ENCODE assay signal across 18 cellular contexts in genomic region chr9:124352616-124353015, GRCh38.
A peak's percentile ranks its signal among the peaks of the same experiment; 100 is the strongest.
DNase-seq lines count a peak whose midpoint lies in the region; ATAC-seq and TF ChIP-seq lines count a peak whose summit lies in the region.
"Had no signal": no experiment of that assay in that cellular context is flagged by ENCODE, and none has a peak within 500 bp of the region (broad histone marks: within the 10 kb centered on the region; RNA-seq: fewer than 3 reads in every experiment).

No MANE protein-coding gene starts in this region.

- H3K9me3 ChIP-seq in T-helper 17 cell (ENCODE audit: control insufficient read depth, low read length, poor library complexity, severe bottlenecking): no peaks in the 10 kb centered on the region
- H3K9me3 ChIP-seq: A549, esophagus squamous epithelium, upper lobe of left lung had no signal

- H3K4me1 Mint-ChIP-seq in activated CD8-positive, alpha-beta T cell treated with anti-CD3 and anti-CD28 coated beads, Interleukin-2, amount 10 ng/mL, durations not matched to agents 7 days and 5 days (ENCODE audit: low read depth): peaks cover 18% of the 10 kb centered on the region
- peaks cover 8% of the 10 kb centered on the region for H3K4me1 Mint-ChIP-seq in activated CD8-positive, alpha-beta T cell treated with anti-CD3 and anti-CD28 coated beads for 36 hours (ENCODE audit: low read depth)
- H3K4me1 Mint-ChIP-seq in T-helper 17 cell: peaks cover 11% of the 10 kb centered on the region
- H3K4me1 Mint-ChIP-seq in immature natural killer cell: peaks cover 11 to 12% of the 10 kb centered on the region in 2 donors
- peaks cover 8% of the 10 kb centered on the region for H3K4me1 Mint-ChIP-seq in stimulated activated memory B cell treated with anti-CD40 and anti-IgM and Interleukin-4, amounts not matched to agents 10 μg/mL and 1 μg/mL and 100 μg/mL, for 72 hours
- peaks cover 22% of the 10 kb centered on the region for H3K4me1 Mint-ChIP-seq in CD14-positive monocyte

- H3K9me3 Mint-ChIP-seq in activated CD8-positive, alpha-beta T cell treated with anti-CD3 and anti-CD28 coated beads, Interleukin-2, amount 10 ng/mL, durations not matched to agents 7 days and 5 days (ENCODE audit: insufficient read depth): no peaks in the 10 kb centered on the region
- H3K9me3 Mint-ChIP-seq in activated CD8-positive, alpha-beta T cell treated with anti-CD3 and anti-CD28 coated beads for 36 hours: no peaks in the 10 kb centered on the region
- H3K9me3 Mint-ChIP-seq in immature natural killer cell (no peaks in the 10 kb centered on the region), CD14-positive monocyte (peaks cover 0 to 2% (median 0%) of the 10 kb centered on the region in 7 donors)
- no peaks in the 10 kb centered on the region for H3K9me3 Mint-ChIP-seq in stimulated activated memory B cell treated with anti-CD40 and anti-IgM and Interleukin-4, amounts not matched to agents 10 μg/mL and 1 μg/mL and 100 μg/mL, for 72 hours

- no peaks in the 10 kb centered on the region for H3K27me3 Mint-ChIP-seq in activated CD8-positive, alpha-beta T cell treated with anti-CD3 and anti-CD28 coated beads, Interleukin-2, amount 10 ng/mL, durations not matched to agents 7 days and 5 days (ENCODE audit: low read depth)
- no peaks in the 10 kb centered on the region for H3K27me3 Mint-ChIP-seq in activated CD8-positive, alpha-beta T cell treated with anti-CD3 and anti-CD28 coated beads for 36 hours
- H3K27me3 Mint-ChIP-seq in T-helper 17 cell (no peaks in the 10 kb centered on the region), immature natural killer cell (ENCODE audit: low read depth in 3 of 3) (peaks cover 0 to 3% (median 2%) of the 10 kb centered on the region in 3 donors), CD14-positive monocyte (ENCODE audit: low read depth in 3 of 3) (peaks cover 0 to under 1% (median 0%) of the 10 kb centered on the region in 3 donors)
- no peaks in the 10 kb centered on the region for H3K27me3 Mint-ChIP-seq in stimulated activated memory B cell treated with anti-CD40 and anti-IgM and Interleukin-4, amounts not matched to agents 10 μg/mL and 1 μg/mL and 100 μg/mL, for 72 hours
- H3K27me3 Mint-ChIP-seq: activated naive CD8-positive, alpha-beta T cell had no signal

- ATAC-seq in activated CD8-positive, alpha-beta T cell treated with anti-CD3 and anti-CD28 coated beads, Interleukin-2, amount 10 ng/mL, durations not matched to agents 7 days and 5 days: no peak
- no peak for ATAC-seq in activated CD8-positive, alpha-beta T cell treated with anti-CD3 and anti-CD28 coated beads for 36 hours
- ATAC-seq in T-helper 17 cell: no peak
- no peak for ATAC-seq in stimulated activated memory B cell treated with anti-CD40 and anti-IgM and Interleukin-4, amounts not matched to agents 10 μg/mL and 1 μg/mL and 100 μg/mL, for 72 hours
- no peak for ATAC-seq in HG03457 (IDR thresholded peaks at IDR 0.05; ENCODE audit: unreplicated experiment)
- ATAC-seq: A549, left colon had no signal

- H3K27ac Mint-ChIP-seq in activated CD8-positive, alpha-beta T cell treated with anti-CD3 and anti-CD28 coated beads, Interleukin-2, amount 10 ng/mL, durations not matched to agents 7 days and 5 days: peak overlapping the region; percentile 17
- no peak overlapping the region for H3K27ac Mint-ChIP-seq in activated CD8-positive, alpha-beta T cell treated with anti-CD3 and anti-CD28 coated beads for 36 hours
- no peak overlapping the region for H3K27ac Mint-ChIP-seq in T-helper 17 cell
- peak overlapping the region in 4 of 6 donors; percentile 33 to 49 (median 42) for H3K27ac Mint-ChIP-seq in immature natural killer cell
- peak overlapping the region; percentile 40 for H3K27ac Mint-ChIP-seq in stimulated activated memory B cell treated with anti-CD40 and anti-IgM and Interleukin-4, amounts not matched to agents 10 μg/mL and 1 μg/mL and 100 μg/mL, for 72 hours
- H3K27ac Mint-ChIP-seq in CD14-positive monocyte: peak overlapping the region in 2 of 7 donors; percentile 10 to 46
- H3K27ac Mint-ChIP-seq: activated naive CD8-positive, alpha-beta T cell had no signal

- TF ChIP-seq CTCF in activated CD8-positive, alpha-beta T cell treated with anti-CD3 and anti-CD28 coated beads for 36 hours (IDR thresholded peaks at IDR 0.05): no peak
- TF ChIP-seq CTCF in CD14-positive monocyte (IDR thresholded peaks at IDR 0.05): no peak

- no peak for DNase-seq in activated CD8-positive, alpha-beta T cell treated with anti-CD3 and anti-CD28 coated beads, Interleukin-2, amount 10 ng/mL, durations not matched to agents 7 days and 5 days
- no peak for DNase-seq in activated CD8-positive, alpha-beta T cell treated with anti-CD3 and anti-CD28 coated beads for 36 hours
- DNase-seq in T-helper 17 cell (no peak), immature natural killer cell (no peak), CD14-positive monocyte (ENCODE audit: low spot score) (no peak), NCI-H2029 treated with DMSO at 0.1 percent for 48 hours (lab: John Stamatoyannopoulos, UW) (no peak)
- DNase-seq: COR-L47; esophagus squamous epithelium; left colon; NCI-H1092; NCI-H2227 treated with DMSO at 0.1 percent for 48 hours; retina; stimulated activated CD4-positive, alpha-beta T cell treated with anti-CD3 and anti-CD28 coated beads, Interleukin-2, amount 100 ng/mL, for 48 hours had no signal

- POLR2A ChIA-PET in activated CD8-positive, alpha-beta T cell treated with anti-CD3 and anti-CD28 coated beads, Interleukin-2, amount 10 ng/mL, durations not matched to agents 7 days and 5 days (lab: Charles Lee): no interaction called here
- POLR2A ChIA-PET in activated CD8-positive, alpha-beta T cell treated with anti-CD3 and anti-CD28 coated beads for 36 hours (lab: Charles Lee): interaction anchor here (1.7 kb wide), 1 partner anchor 10 kb away, joined by 3 read pairs; no protein-coding TSS in a partner anchor

- no peak overlapping the region for H3K4me3 Mint-ChIP-seq in activated CD8-positive, alpha-beta T cell treated with anti-CD3 and anti-CD28 coated beads, Interleukin-2, amount 10 ng/mL, durations not matched to agents 7 days and 5 days
- H3K4me3 Mint-ChIP-seq in activated CD8-positive, alpha-beta T cell treated with anti-CD3 and anti-CD28 coated beads for 36 hours: no peak overlapping the region
- H3K4me3 Mint-ChIP-seq in T-helper 17 cell (peak overlapping the region; percentile 43), immature natural killer cell (no peak overlapping the region), CD14-positive monocyte (no peak overlapping the region)
- no peak overlapping the region for H3K4me3 Mint-ChIP-seq in stimulated activated memory B cell treated with anti-CD40 and anti-IgM and Interleukin-4, amounts not matched to agents 10 μg/mL and 1 μg/mL and 100 μg/mL, for 72 hours
- H3K4me3 Mint-ChIP-seq: activated naive CD8-positive, alpha-beta T cell had no signal

- H3K36me3 Mint-ChIP-seq in activated CD8-positive, alpha-beta T cell treated with anti-CD3 and anti-CD28 coated beads, Interleukin-2, amount 10 ng/mL, durations not matched to agents 7 days and 5 days (ENCODE audit: low read depth): peaks cover 32% of the 10 kb centered on the region
- H3K36me3 Mint-ChIP-seq in activated CD8-positive, alpha-beta T cell treated with anti-CD3 and anti-CD28 coated beads for 36 hours (ENCODE audit: low read depth): peaks cover 25% of the 10 kb centered on the region
- H3K36me3 Mint-ChIP-seq in T-helper 17 cell (ENCODE audit: low read depth) (peaks cover 4% of the 10 kb centered on the region), immature natural killer cell (peaks cover 11 to 35% (median 13%) of the 10 kb centered on the region in 3 donors), CD14-positive monocyte (peaks cover 95 to 99% of the 10 kb centered on the region in 2 donors)
- H3K36me3 Mint-ChIP-seq in stimulated activated memory B cell treated with anti-CD40 and anti-IgM and Interleukin-4, amounts not matched to agents 10 μg/mL and 1 μg/mL and 100 μg/mL, for 72 hours: peaks cover 62% of the 10 kb centered on the region

- CTCF ChIA-PET in activated CD8-positive, alpha-beta T cell treated with anti-CD3 and anti-CD28 coated beads, Interleukin-2, amount 10 ng/mL, durations not matched to agents 7 days and 5 days (lab: Charles Lee): interaction anchor here (0.7 kb wide), 1 partner anchor 58 kb away, joined by 3 read pairs; no protein-coding TSS in a partner anchor
- CTCF ChIA-PET in activated CD8-positive, alpha-beta T cell treated with anti-CD3 and anti-CD28 coated beads for 36 hours (lab: Charles Lee): interaction anchor here (0.6 kb wide), 1 partner anchor 557 kb away, joined by 3 read pairs; no protein-coding TSS in a partner anchor

- intact Hi-C loops in activated CD8-positive, alpha-beta T cell treated with anti-CD3 and anti-CD28 coated beads for 36 hours (cut with micrococcal nuclease): no loop called here
- intact Hi-C loops in CD14-positive monocyte (cut with micrococcal nuclease): no loop called here

Comparison
In these comparisons a context has a peak if more than half of its experiments do, and no peak if none do; other contexts are left out.
1. H3K27ac Mint-ChIP-seq: peak in activated CD8-positive, alpha-beta T cell treated with anti-CD3 and anti-CD28 coated beads, Interleukin-2, amount 10 ng/mL, durations not matched to agents 7 days and 5 days (single experiment), immature natural killer cell (4 of 6) and stimulated activated memory B cell treated with anti-CD40 and anti-IgM and Interleukin-4, amounts not matched to agents 10 μg/mL and 1 μg/mL and 100 μg/mL, for 72 hours (single experiment); none in activated CD8-positive, alpha-beta T cell treated with anti-CD3 and anti-CD28 coated beads for 36 hours (single experiment) and T-helper 17 cell (single experiment).